Comparison of ENCODE assay signal across 9 cellular contexts in the genomic region with DNA sequence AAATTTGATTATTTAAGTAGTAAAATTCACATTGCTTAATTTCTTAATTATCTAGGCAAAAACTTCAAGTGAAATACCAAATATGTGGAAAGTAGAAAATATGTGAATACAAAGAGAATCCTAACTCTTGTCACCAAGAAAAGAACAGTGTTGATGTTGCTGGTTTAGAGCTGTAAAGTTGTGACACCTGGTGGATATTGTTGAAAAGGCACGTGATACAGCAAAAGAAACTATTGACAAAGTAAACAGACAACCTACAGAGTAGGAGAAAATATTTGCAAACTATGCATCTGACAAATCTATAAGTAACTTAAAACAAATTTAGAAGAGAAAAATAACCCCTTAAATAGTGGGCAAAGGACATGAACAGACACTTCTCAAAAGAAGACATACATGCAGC. TPM values are rescaled to one million over a fixed set of nuclear protein-coding genes. Genes with fewer than 3 reads are reported as not detected.
DNase-seq lines count a peak whose midpoint lies in the region; ATAC-seq, FAIRE-seq and TF ChIP-seq lines count a peak whose summit lies in the region.
"Had no signal": no experiment of that assay in that cellular context is flagged by ENCODE, and none has a peak within 500 bp of the region (broad histone marks: within the 10 kb centered on the region; RNA-seq: fewer than 3 reads in every experiment).

No MANE protein-coding gene starts in this region.

- H3K4me2 ChIP-seq in neural progenitor cell, result no peak overlapping the region

- 33 to 61% (median 54%) methylated on average over 1 of the region's 1 CpG for WGBS in spleen, 5 donors

- no peak overlapping the region for H3K27ac Mint-ChIP-seq in neural progenitor cell
- H3K27ac Mint-ChIP-seq: IgD-negative memory B cell had no signal

- intact Hi-C loops in spleen (cut with DNase I; ENCODE audit: low total_unique reads) (no loop called here), Right ventricle myocardium inferior (cut with DNase I) (no loop called here)

- H3K9me3 Mint-ChIP-seq in neural progenitor cell, result no peaks in the 10 kb centered on the region

- no peak for TF ChIP-seq POLR2A in spleen (IDR thresholded peaks at IDR 0.05)

- no peak overlapping the region for H3K27ac ChIP-seq in neural progenitor cell
- no peak overlapping the region for H3K27ac ChIP-seq in spleen

- no peaks in the 10 kb centered on the region for H3K4me1 Mint-ChIP-seq in neural progenitor cell

- H3K4me3 ChIP-seq in astrocyte of the cerebellum (ENCODE audit: low read depth, low read length), result no peak overlapping the region
- no peak overlapping the region for H3K4me3 ChIP-seq in neural progenitor cell
- H3K4me3 ChIP-seq in spleen, result no peak overlapping the region

- H3K4me3 Mint-ChIP-seq in neural progenitor cell, result no peak overlapping the region
- H3K4me3 Mint-ChIP-seq: IgD-negative memory B cell had no signal

- H3K9me3 ChIP-seq in neural progenitor cell (ENCODE audit: low read depth) (no peaks in the 10 kb centered on the region), spleen (no peaks in the 10 kb centered on the region)

- H3F3A ChIP-seq in neural progenitor cell (ENCODE audit: low read depth), result peaks cover 4% of the 10 kb centered on the region

- H3K79me2 ChIP-seq in neural progenitor cell (ENCODE audit: low read depth), result no peaks in the 10 kb centered on the region

- no peak overlapping the region for H2AFZ ChIP-seq in neural progenitor cell (replicated peaks)

- H4K20me1 ChIP-seq in neural progenitor cell (ENCODE audit: low read depth), result no peaks in the 10 kb centered on the region

- no peak for FAIRE-seq in D721Med (lab: Jason Lieb, UNC)

- no peaks in the 10 kb centered on the region for H3K27me3 ChIP-seq in neural progenitor cell
- no peaks in the 10 kb centered on the region for H3K27me3 ChIP-seq in spleen (replicated peaks in 1 of 7)

- H3K27me3 Mint-ChIP-seq in neural progenitor cell (ENCODE audit: insufficient read depth, low read depth), result no peaks in the 10 kb centered on the region
- H3K27me3 Mint-ChIP-seq: IgD-negative memory B cell had no signal

- TF ChIP-seq CTCF in D721Med (IDR thresholded peaks at IDR 0.05; ENCODE audit: insufficient read depth, missing control alignments) (peak; percentile 57), astrocyte of the cerebellum (IDR thresholded peaks at IDR 0.05; ENCODE audit: low read depth, low read length, missing control alignments) (peak; percentile 40), neural progenitor cell (IDR thresholded peaks at IDR 0.05) (peak; percentile 53), spleen (IDR thresholded peaks at IDR 0.05 in 8 of 11, conservative IDR thresholded peaks at IDR 0.05 in 3 of 11) (peak in 5 of 11 experiments; percentile 7 to 20 (median 19))

- peaks cover 10% of the 10 kb centered on the region for H3K4me1 ChIP-seq in neural progenitor cell
- no peaks in the 10 kb centered on the region for H3K4me1 ChIP-seq in spleen

- H3K9ac ChIP-seq in neural progenitor cell, result no peak overlapping the region

- ATAC-seq in GM19463 (IDR thresholded peaks at IDR 0.05; ENCODE audit: unreplicated experiment) (peak; percentile 77), Right ventricle myocardium inferior (no peak)

- no peaks in the 10 kb centered on the region for H3K36me3 ChIP-seq in neural progenitor cell
- H3K36me3 ChIP-seq in spleen, result peaks cover 0 to 12% (median 2%) of the 10 kb centered on the region in 6 donors

- in situ Hi-C loops in astrocyte of the cerebellum (cut with HindIII; ENCODE audit: low sequenced_read_pairs), result no loop called here

- DNase-seq in D721Med (ENCODE audit: insufficient read length, low spot score) (no peak), HT-29 (ENCODE audit: low spot score) (peak; percentile 51), astrocyte of the cerebellum (ENCODE audit: low read depth) (no peak), neural progenitor cell (ENCODE audit: low spot score) (peak; percentile 8), NCI-H1436 treated with DMSO at 0.1 percent for 48 hours (lab: John Stamatoyannopoulos, UW) (no peak), spleen (no peak), Right ventricle myocardium inferior (ENCODE audit: missing footprints) (no peak)

- no peaks in the 10 kb centered on the region for H3K36me3 Mint-ChIP-seq in neural progenitor cell
- H3K36me3 Mint-ChIP-seq: IgD-negative memory B cell had no signal

RNA-seq across cellular contexts. Expression of gene ZC3H15, which starts 25.6 kb away (rescaled TPM):
- total RNA-seq in HT-29 (2014; rRNA removed; shearing (Covaris generic)), result 41.6 and 47.6 TPM in 2 replicates
- total RNA-seq in neural progenitor cell (ENCODE audit: low replicate concordance), result 61.5 and 88.6 TPM in 2 replicates
- 10 to 100 TPM; 40.6 to 62.6 (median 53.1) TPM for total RNA-seq in spleen
- 10 to 100 TPM; 38.2 to 52.7 (median 47.6) TPM for polyA plus RNA-seq in spleen
- total RNA-seq in Right ventricle myocardium inferior, result 27.2 TPM

Comparison
In these comparisons a context has a peak if more than half of its experiments do, and no peak if none do; other contexts are left out.
1. DNase-seq: peak in HT-29 (single experiment) and neural progenitor cell (single experiment); none in D721Med (single experiment), astrocyte of the cerebellum (single experiment), NCI-H1436 treated with DMSO at 0.1 percent for 48 hours (single experiment), spleen (single experiment) and Right ventricle myocardium inferior (single experiment).